Comparison of ENCODE assay signal across 13 cellular contexts in the genomic region with DNA sequence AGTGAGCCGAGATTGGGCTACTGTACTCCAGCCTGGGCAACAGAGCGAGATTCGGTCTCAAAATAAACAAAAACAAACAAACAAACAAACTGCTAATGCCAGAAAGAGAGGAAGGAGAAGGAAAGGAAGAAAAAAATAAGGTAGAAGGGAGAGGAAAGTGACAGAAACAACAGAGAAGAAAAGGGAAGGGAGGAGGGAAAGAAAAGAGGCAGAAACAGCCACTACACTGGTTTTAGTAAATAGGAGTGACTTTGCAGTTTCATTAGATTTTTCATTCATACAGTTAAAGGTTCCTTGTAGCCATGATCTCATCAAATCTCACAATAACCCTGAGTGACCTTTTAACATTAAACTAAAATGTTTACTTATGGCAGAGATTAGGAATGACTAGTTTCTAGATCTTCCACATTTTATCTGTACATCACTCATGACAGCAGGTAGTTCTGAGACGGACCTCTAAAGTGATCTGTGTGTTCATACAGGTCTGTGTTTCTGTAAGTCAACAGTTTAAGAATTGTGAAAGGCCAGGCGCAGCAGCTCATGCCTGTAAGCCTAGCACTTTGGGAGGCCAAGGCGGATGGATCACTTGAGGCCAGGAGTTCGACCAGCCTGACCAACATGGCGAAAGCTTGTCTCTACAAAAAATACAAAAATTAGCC.
A peak's percentile ranks its signal among the peaks of the same experiment; 100 is the strongest.
DNase-seq lines count a peak whose midpoint lies in the region; ATAC-seq, FAIRE-seq and TF ChIP-seq lines count a peak whose summit lies in the region.
"Had no signal": no experiment of that assay in that cellular context is flagged by ENCODE, and none has a peak within 500 bp of the region (broad histone marks: within the 10 kb centered on the region; RNA-seq: fewer than 3 reads in every experiment).

No MANE protein-coding gene starts in this region.

- H3K4me3 ChIP-seq in RWPE2 (ENCODE audit: severe bottlenecking) (no peak overlapping the region), lower leg skin (ENCODE audit: low read depth, poor library complexity, severe bottlenecking) (no peak overlapping the region)

- H3K36me3 ChIP-seq in RWPE2 (ENCODE audit: low read depth) = peaks cover 15% of the 10 kb centered on the region

- intact Hi-C loops in lower leg skin (cut with DNase I; ENCODE audit: low total_unique reads) = no loop called here

- no peak for DNase-seq in T-helper 1 cell
- DNase-seq in RWPE2 (ENCODE audit: low spot score) = no peak
- DNase-seq in effector memory CD8-positive, alpha-beta T cell = no peak
- peak in 1 of 2 donors; percentile 49 for DNase-seq in stimulated activated effector memory CD8-positive, alpha-beta T cell treated with anti-CD3 and anti-CD28 coated beads, Interleukin-12 subunit alpha, Interleukin-12 subunit beta, amount 100 ng/mL, for 72 hours (ENCODE audit: low spot score in 2 of 2)
- DNase-seq in DMS114 treated with DMSO at 0.1 percent for 48 hours (lab: John Stamatoyannopoulos, UW; ENCODE audit: unreplicated experiment) = no peak
- DNase-seq in lower leg skin (ENCODE audit: low spot score in 2 of 2) = no peak
- no peak for DNase-seq in D721Med (ENCODE audit: insufficient read length, low spot score)
- DNase-seq: ACHN; activated CD4-positive, CD25-positive, alpha-beta regulatory T cell treated with anti-CD3 and anti-CD28 coated beads, Interleukin-2, amount 50 U/mL, for 72 hours; Karpas-422; NCI-H82; stimulated activated CD4-positive, alpha-beta T cell treated with anti-CD3 and anti-CD28 coated beads, Interleukin-2, amount 100 ng/mL, for 48 hours had no signal

- TF ChIP-seq CTCF in RWPE2 (IDR thresholded peaks at IDR 0.05; ENCODE audit: poor library complexity, severe bottlenecking) (no peak), lower leg skin (IDR thresholded peaks at IDR 0.05) (no peak), D721Med (IDR thresholded peaks at IDR 0.05; ENCODE audit: insufficient read depth, missing control alignments) (no peak)

- ATAC-seq in RWPE2 (ENCODE audit: low read depth) = no peak
- no peak for ATAC-seq in effector memory CD8-positive, alpha-beta T cell (replicated peaks)
- ATAC-seq in stimulated activated effector memory CD8-positive, alpha-beta T cell treated with anti-CD3 and anti-CD28 coated beads, Interleukin-12 subunit alpha, Interleukin-12 subunit beta, amount 100 ng/mL, for 72 hours = peak; percentile 38

- 84 to 94% methylated on average over 8 of the region's 8 CpGs for WGBS in lower leg skin, 2 donors

- peak overlapping the region; percentile 33 for H3K4me3 Mint-ChIP-seq in T-helper 1 cell treated with Interleukin-12 subunit alpha and Interleukin-12 subunit beta and Interleukin-4 antibody, amounts not matched to agents 30 μg/mL and 1 μg/mL, for 36 hours
- peak overlapping the region; percentile 72 to 77 for H3K4me3 Mint-ChIP-seq in effector memory CD8-positive, alpha-beta T cell
- H3K4me3 Mint-ChIP-seq in stimulated activated effector memory CD8-positive, alpha-beta T cell treated with anti-CD3 and anti-CD28 coated beads, Interleukin-12 subunit alpha, Interleukin-12 subunit beta, amount 100 ng/mL, for 72 hours = peak overlapping the region; percentile 43

- H3K27me3 ChIP-seq in RWPE2 (ENCODE audit: insufficient read depth, poor library complexity, severe bottlenecking) = no peaks in the 10 kb centered on the region

- peaks cover 2% of the 10 kb centered on the region for H3K4me1 ChIP-seq in RWPE2 (ENCODE audit: insufficient read depth, poor library complexity, severe bottlenecking)

- TF ChIP-seq POLR2A in lower leg skin (IDR thresholded peaks at IDR 0.05) = no peak

- no peaks in the 10 kb centered on the region for H3K9me3 Mint-ChIP-seq in T-helper 1 cell treated with Interleukin-12 subunit alpha and Interleukin-12 subunit beta and Interleukin-4 antibody, amounts not matched to agents 30 μg/mL and 1 μg/mL, for 36 hours
- no peaks in the 10 kb centered on the region for H3K9me3 Mint-ChIP-seq in effector memory CD8-positive, alpha-beta T cell
- H3K9me3 Mint-ChIP-seq in stimulated activated effector memory CD8-positive, alpha-beta T cell treated with anti-CD3 and anti-CD28 coated beads, Interleukin-12 subunit alpha, Interleukin-12 subunit beta, amount 100 ng/mL, for 72 hours = no peaks in the 10 kb centered on the region

- peaks cover 63% of the 10 kb centered on the region for H3K4me1 Mint-ChIP-seq in T-helper 1 cell treated with Interleukin-12 subunit alpha and Interleukin-12 subunit beta and Interleukin-4 antibody, amounts not matched to agents 30 μg/mL and 1 μg/mL, for 36 hours (ENCODE audit: low read depth)
- H3K4me1 Mint-ChIP-seq in effector memory CD8-positive, alpha-beta T cell (ENCODE audit: low read depth in 2 of 2) = peaks cover 61 to 77% of the 10 kb centered on the region in 2 donors
- peaks cover 77% of the 10 kb centered on the region for H3K4me1 Mint-ChIP-seq in stimulated activated effector memory CD8-positive, alpha-beta T cell treated with anti-CD3 and anti-CD28 coated beads, Interleukin-12 subunit alpha, Interleukin-12 subunit beta, amount 100 ng/mL, for 72 hours

- H3K27ac ChIP-seq in RWPE2 (ENCODE audit: poor library complexity, severe bottlenecking) = peak overlapping the region; percentile 26

- peak overlapping the region; percentile 79 for H3K27ac Mint-ChIP-seq in T-helper 1 cell treated with Interleukin-12 subunit alpha and Interleukin-12 subunit beta and Interleukin-4 antibody, amounts not matched to agents 30 μg/mL and 1 μg/mL, for 36 hours
- H3K27ac Mint-ChIP-seq in effector memory CD8-positive, alpha-beta T cell = peak overlapping the region; percentile 93 to 95
- H3K27ac Mint-ChIP-seq in stimulated activated effector memory CD8-positive, alpha-beta T cell treated with anti-CD3 and anti-CD28 coated beads, Interleukin-12 subunit alpha, Interleukin-12 subunit beta, amount 100 ng/mL, for 72 hours = no peak overlapping the region

- FAIRE-seq in D721Med (lab: Jason Lieb, UNC) = no peak

- no peaks in the 10 kb centered on the region for H3K9me3 ChIP-seq in RWPE2 (ENCODE audit: severe bottlenecking)

- H3K27me3 Mint-ChIP-seq in T-helper 1 cell treated with Interleukin-12 subunit alpha and Interleukin-12 subunit beta and Interleukin-4 antibody, amounts not matched to agents 30 μg/mL and 1 μg/mL, for 36 hours (ENCODE audit: low read depth) = no peaks in the 10 kb centered on the region
- H3K27me3 Mint-ChIP-seq in effector memory CD8-positive, alpha-beta T cell = no peaks in the 10 kb centered on the region

- H3K36me3 Mint-ChIP-seq in T-helper 1 cell treated with Interleukin-12 subunit alpha and Interleukin-12 subunit beta and Interleukin-4 antibody, amounts not matched to agents 30 μg/mL and 1 μg/mL, for 36 hours (ENCODE audit: low read depth) = peaks cover 23% of the 10 kb centered on the region
- peaks cover 77% of the 10 kb centered on the region for H3K36me3 Mint-ChIP-seq in effector memory CD8-positive, alpha-beta T cell (ENCODE audit: insufficient read depth)
- no peaks in the 10 kb centered on the region for H3K36me3 Mint-ChIP-seq in stimulated activated effector memory CD8-positive, alpha-beta T cell treated with anti-CD3 and anti-CD28 coated beads, Interleukin-12 subunit alpha, Interleukin-12 subunit beta, amount 100 ng/mL, for 72 hours
